9 cellular contexts compared by ENCODE assay signal in genomic region chr11:2398664-2399355, GRCh38. TPM values are rescaled to one million over a fixed set of nuclear protein-coding genes. Genes with fewer than 3 reads are reported as not detected.
DNase-seq lines count a peak whose midpoint lies in the region; ATAC-seq, FAIRE-seq and TF ChIP-seq lines count a peak whose summit lies in the region.
"Had no signal": no experiment of that assay in that cellular context is flagged by ENCODE, and none has a peak within 500 bp of the region (broad histone marks: within the 10 kb centered on the region; RNA-seq: fewer than 3 reads in every experiment).

No MANE protein-coding gene starts in this region.

- peak overlapping the region; percentile 86 to 92 for H3K27ac Mint-ChIP-seq in natural killer cell

- TF ChIP-seq CTCF in BE2C (IDR thresholded peaks at IDR 0.05; ENCODE audit: low read depth, low read length), result peak; percentile 50
- no peak for TF ChIP-seq CTCF in IMR-90 (conservative IDR thresholded peaks at IDR 0.05; ENCODE audit: low read depth, low read length)
- TF ChIP-seq CTCF in breast epithelium (IDR thresholded peaks at IDR 0.05), result no peak
- no peak for TF ChIP-seq CTCF in natural killer cell (IDR thresholded peaks at IDR 0.05)
- TF ChIP-seq CTCF in GM13976 (IDR thresholded peaks at IDR 0.05; ENCODE audit: borderline replicate concordance, control extremely low read depth, extremely low read depth, insufficient read depth, missing control alignments), result no peak

- H3K9me3 ChIP-seq in BE2C (no peaks in the 10 kb centered on the region), IMR-90 (ENCODE audit: control insufficient read depth, insufficient read depth, low read length) (no peaks in the 10 kb centered on the region), breast epithelium (no peaks in the 10 kb centered on the region)

- peak; percentile 43 for DNase-seq in BE2C
- DNase-seq in IMR-90, result no peak
- DNase-seq in breast epithelium (ENCODE audit: low spot score in 2 of 2), result no peak
- DNase-seq in natural killer cell, result no peak
- DNase-seq in GM19239 (ENCODE audit: insufficient read length, low spot score), result no peak
- DNase-seq in foreskin melanocyte, result no peak
- no peak for DNase-seq in GM13976 (ENCODE audit: low spot score)
- DNase-seq in SW480 (ENCODE audit: low spot score), result no peak

- no peak for TF ChIP-seq RAD21 in IMR-90 (IDR thresholded peaks at IDR 0.05; ENCODE audit: low read length)

- H3K79me1 ChIP-seq in IMR-90 (ENCODE audit: low read depth in 1 of 2, low read length in 2 of 2), result peaks cover 10 to 39% of the 10 kb centered on the region in 2 experiments

- H3K4me1 ChIP-seq in BE2C (no peaks in the 10 kb centered on the region; the same call in 1 of the 2 replicates), IMR-90 (ENCODE audit: control insufficient read depth, insufficient read depth, low read length) (peaks cover 9% of the 10 kb centered on the region), breast epithelium (peaks cover 7 to 10% of the 10 kb centered on the region in 2 donors)

- intact Hi-C loops in IMR-90 (cut with micrococcal nuclease) (no loop called here), breast epithelium (cut with DNase I; ENCODE audit: low total_unique reads) (no loop called here), natural killer cell (cut with micrococcal nuclease) (no loop called here)

- peaks cover 16 to 20% of the 10 kb centered on the region in 2 donors for H3K4me1 Mint-ChIP-seq in natural killer cell

- H3K36me3 ChIP-seq in BE2C, result peaks cover 10% of the 10 kb centered on the region
- peaks cover 46% of the 10 kb centered on the region for H3K36me3 ChIP-seq in IMR-90 (ENCODE audit: control insufficient read depth, insufficient read depth, low read length)
- H3K36me3 ChIP-seq in breast epithelium, result peaks cover 10% of the 10 kb centered on the region

- no peak overlapping the region for H3K56ac ChIP-seq in IMR-90 (ENCODE audit: extremely low read depth, insufficient read depth, low read length)

- H3K27me3 Mint-ChIP-seq in natural killer cell (ENCODE audit: low read depth in 2 of 2), result no peaks in the 10 kb centered on the region

- no peak overlapping the region for H4K5ac ChIP-seq in IMR-90 (ENCODE audit: low read depth, low read length)

- H3K18ac ChIP-seq in IMR-90 (ENCODE audit: low read depth, low read length), result no peak overlapping the region

- no peak overlapping the region for H3K4ac ChIP-seq in IMR-90 (ENCODE audit: low read depth, low read length)

- no peaks in the 10 kb centered on the region for H3K9me3 Mint-ChIP-seq in natural killer cell

- H3K27ac ChIP-seq in IMR-90 (ENCODE audit: insufficient read depth, low read length) (peak overlapping the region; percentile 69), breast epithelium (peak overlapping the region; percentile 97 to 99)

- no peak overlapping the region for H2BK20ac ChIP-seq in IMR-90 (ENCODE audit: low read depth, low read length)

- no peak overlapping the region for H3K4me2 ChIP-seq in IMR-90 (ENCODE audit: low read depth, low read length)

- H3K4me3 Mint-ChIP-seq in natural killer cell, result peak overlapping the region; percentile 98

- FAIRE-seq in GM19239 (lab: Jason Lieb, UNC), result no peak

- no peak overlapping the region for H2AK5ac ChIP-seq in IMR-90 (ENCODE audit: low read depth, low read length)

- no peak overlapping the region for H4K91ac ChIP-seq in IMR-90 (ENCODE audit: insufficient read depth, low read depth, low read length)

- TF ChIP-seq POLR2A in IMR-90 (IDR thresholded peaks at IDR 0.05; ENCODE audit: low read depth, low read length), result no peak
- TF ChIP-seq POLR2A in breast epithelium (IDR thresholded peaks at IDR 0.05), result no peak

- H2BK15ac ChIP-seq in IMR-90 (ENCODE audit: low read depth, low read length), result no peak overlapping the region

- no peak overlapping the region for H2BK120ac ChIP-seq in IMR-90 (ENCODE audit: low read depth, low read length)

- no peaks in the 10 kb centered on the region for H3K9me1 ChIP-seq in IMR-90 (ENCODE audit: insufficient read depth, low read length)

- in situ Hi-C loops in IMR-90 (cut with MboI; ENCODE audit: low sequenced_read_pairs) (no loop called here), GM13976 (cut with MboI; ENCODE audit: low sequenced_read_pairs, unreplicated experiment) (no loop called here)

- no peak overlapping the region for H3K14ac ChIP-seq in IMR-90 (replicated peaks; ENCODE audit: low read depth, low read length)

- POLR2A ChIA-PET in IMR-90 (lab: Charles Lee; ENCODE audit: unreplicated experiment), result no interaction called here

- H3K27me3 ChIP-seq in BE2C (no peaks in the 10 kb centered on the region), IMR-90 (ENCODE audit: control insufficient read depth, insufficient read depth, low read length) (no peaks in the 10 kb centered on the region), breast epithelium (no peaks in the 10 kb centered on the region)

- CTCF ChIA-PET in IMR-90 (lab: Yijun Ruan, JAX), result no interaction called here

- no peak overlapping the region for H3K4me3 ChIP-seq in BE2C (ENCODE audit: low read depth, low read length)
- no peak overlapping the region for H3K4me3 ChIP-seq in IMR-90 (ENCODE audit: insufficient read depth, low read depth, low read length)
- no peak overlapping the region for H3K4me3 ChIP-seq in breast epithelium

- dilution Hi-C loops in IMR-90 (cut with HindIII; ENCODE audit: low sequenced_read_pairs, unreplicated experiment), result no loop called here

- no peak overlapping the region for H3K23ac ChIP-seq in IMR-90 (ENCODE audit: low read depth, low read length)

- H3K9ac ChIP-seq in IMR-90 (ENCODE audit: low read depth, low read length), result peak overlapping the region; percentile 59; the same call in 1 of the 2 replicates

- H4K8ac ChIP-seq in IMR-90 (ENCODE audit: low read depth in 2 of 2, low read length in 2 of 2), result peak overlapping the region; percentile 78 to 84; a peak in 3 of 4 replicates

- H2BK5ac ChIP-seq in IMR-90 (ENCODE audit: low read depth, low read length, poor library complexity, severe bottlenecking), result no peak overlapping the region

- H4K20me1 ChIP-seq in IMR-90 (ENCODE audit: insufficient read depth, low read length), result no peaks in the 10 kb centered on the region; the same call in 1 of the 2 replicates

- H2AFZ ChIP-seq in IMR-90 (replicated peaks; ENCODE audit: low read length, poor library complexity), result no peak overlapping the region

- no peaks in the 10 kb centered on the region for H3K36me3 Mint-ChIP-seq in natural killer cell

- no peak for ATAC-seq in IMR-90 (ENCODE audit: low read depth)
- no peak for ATAC-seq in natural killer cell

- BruUV-seq in IMR-90 (replicated peaks; lab: Mats Ljungman, UMichigan), result no TSS peak

- 100% methylated on average over 1 of the region's 7 CpGs; no CpG with 5 or more reads in 1 of the 2 experiments for WGBS in IMR-90 (ENCODE audit: extremely low coverage in 2 of 2, insufficient read length in 1 of 2), 2 experiments

- H2AK9ac ChIP-seq in IMR-90 (replicated peaks; ENCODE audit: low read depth, low read length, poor library complexity), result peak overlapping the region; percentile 81

TF ChIP-seq in IMR-90, 13 proteins besides CTCF, POLR2A, EP300 and RAD21:
- TF ChIP-seq USF2 (IDR thresholded peaks at IDR 0.05; ENCODE audit: low read depth, low read length) (no peak), MAFK (IDR thresholded peaks at IDR 0.05; ENCODE audit: low read depth, low read length) (no peak), MXI1 (IDR thresholded peaks at IDR 0.05; ENCODE audit: borderline replicate concordance, low read depth, low read length) (no peak), CEBPB (IDR thresholded peaks at IDR 0.05; ENCODE audit: low read depth, low read length) (no peak), SMC3 (IDR thresholded peaks at IDR 0.05; ENCODE audit: low read depth, low read length) (no peak), BHLHE40 (IDR thresholded peaks at IDR 0.05; ENCODE audit: low read depth, low read length) (no peak), NFE2L2 (IDR thresholded peaks at IDR 0.05; ENCODE audit: low read depth, low read length) (no peak), RCOR1 (IDR thresholded peaks at IDR 0.05; ENCODE audit: insufficient replicate concordance, low read length) (no peak), RFX5 (IDR thresholded peaks at IDR 0.05; ENCODE audit: low read depth, low read length) (no peak)

RNA-seq across cellular contexts. Expression of gene TSSC4, which starts 1.7 kb away (rescaled TPM):
- 371 TPM for polyA plus RNA-seq in BE2C (2012; ENCODE audit: insufficient read depth, insufficient read length, low read depth)
- 40.0 and 45.3 TPM in 2 replicates for total RNA-seq in IMR-90 (2012; rRNA removed)
- polyA plus RNA-seq in IMR-90 (2012; rRNA removed), result 34.9 and 43.2 TPM in 2 replicates
- 31.3 and 46.1 TPM in 2 replicates for polyA plus RNA-seq in IMR-90 (2012; cell fraction: cytosol; rRNA removed)
- polyA plus RNA-seq in IMR-90 (2012; cell fraction: nucleus; rRNA removed; ENCODE audit: low replicate concordance), result 40.8 and 137 TPM in 2 replicates
- total RNA-seq in breast epithelium, result 10 to 100 TPM; 36.8 to 44.9 (median 37.2) TPM
- total RNA-seq in natural killer cell, result 10 to 100 TPM; 52.8 to 67.9 (median 59.3) TPM

RNA-seq across cellular contexts. Expression of gene CD81, which starts 21.7 kb away (rescaled TPM):
- 739 TPM for polyA plus RNA-seq in BE2C (2012; ENCODE audit: insufficient read depth, insufficient read length, low read depth)
- total RNA-seq in IMR-90 (2012; rRNA removed) (119 and 159 TPM in 2 replicates), breast epithelium (100 to 1,000 TPM; 311 to 770 (median 330) TPM), natural killer cell (100 to 1,000 TPM; 263 to 292 (median 263) TPM)
- polyA plus RNA-seq in IMR-90 (2012; rRNA removed), result 566 and 689 TPM in 2 replicates
- 940 and 1,395 TPM in 2 replicates for polyA plus RNA-seq in IMR-90 (2012; cell fraction: cytosol; rRNA removed)
- polyA plus RNA-seq in IMR-90 (2012; cell fraction: nucleus; rRNA removed; ENCODE audit: low replicate concordance), result 328 and 597 TPM in 2 replicates

RNA-seq across cellular contexts. Expression of gene TRPM5, which starts 45.5 kb away (rescaled TPM):
- 0.15 TPM for polyA plus RNA-seq in BE2C (2012; ENCODE audit: insufficient read depth, insufficient read length, low read depth)
- total RNA-seq in IMR-90 (2012; rRNA removed), result not detected in 2 replicates
- not detected in 2 replicates for polyA plus RNA-seq in IMR-90 (2012; rRNA removed)
- polyA plus RNA-seq in IMR-90 (2012; cell fraction: cytosol; rRNA removed), result not detected in 2 replicates
- 0.02 TPM in 1 of 2 replicates, not detected in the other for polyA plus RNA-seq in IMR-90 (2012; cell fraction: nucleus; rRNA removed; ENCODE audit: low replicate concordance)
- not detected for total RNA-seq in breast epithelium
- total RNA-seq in natural killer cell, result not detected
- total RNA-seq: kidney epithelial cell had no signal

RNA-seq across cellular contexts. Expression of gene KCNQ1, which starts 46.0 kb away (rescaled TPM):
- not detected for polyA plus RNA-seq in BE2C (2012; ENCODE audit: insufficient read depth, insufficient read length, low read depth)
- not detected in 2 replicates for total RNA-seq in IMR-90 (2012; rRNA removed)
- 0.07 TPM in 1 of 2 replicates, not detected in the other for polyA plus RNA-seq in IMR-90 (2012; rRNA removed)
- 0.02 TPM in 1 of 2 replicates, not detected in the other for polyA plus RNA-seq in IMR-90 (2012; cell fraction: cytosol; rRNA removed)
- 0.14 and 0.17 TPM in 2 replicates for polyA plus RNA-seq in IMR-90 (2012; cell fraction: nucleus; rRNA removed; ENCODE audit: low replicate concordance)
- 1 to 10 TPM; 3.6 to 6.2 (median 5.1) TPM for total RNA-seq in breast epithelium
- 1 to 10 TPM; 1.9 to 7.8 (median 3.3) TPM for total RNA-seq in natural killer cell
